ENCODE assay signal across 1 cellular context in genomic region chr11:59550842-59551650, GRCh38.
TF ChIP-seq lines count a peak whose summit lies in the region.

No MANE protein-coding gene starts in this region.

TF ChIP-seq in GM12878, 131 proteins besides CTCF, POLR2A, EP300 and RAD21 (continued from another document):
- TF ChIP-seq MTA3 (IDR thresholded peaks at IDR 0.05; ENCODE audit: borderline replicate concordance, low read length), result no peak
- no peak for TF ChIP-seq NRF1 (conservative IDR thresholded peaks at IDR 0.05; ENCODE audit: low read depth, low read length)
- TF ChIP-seq, protein P1, sequence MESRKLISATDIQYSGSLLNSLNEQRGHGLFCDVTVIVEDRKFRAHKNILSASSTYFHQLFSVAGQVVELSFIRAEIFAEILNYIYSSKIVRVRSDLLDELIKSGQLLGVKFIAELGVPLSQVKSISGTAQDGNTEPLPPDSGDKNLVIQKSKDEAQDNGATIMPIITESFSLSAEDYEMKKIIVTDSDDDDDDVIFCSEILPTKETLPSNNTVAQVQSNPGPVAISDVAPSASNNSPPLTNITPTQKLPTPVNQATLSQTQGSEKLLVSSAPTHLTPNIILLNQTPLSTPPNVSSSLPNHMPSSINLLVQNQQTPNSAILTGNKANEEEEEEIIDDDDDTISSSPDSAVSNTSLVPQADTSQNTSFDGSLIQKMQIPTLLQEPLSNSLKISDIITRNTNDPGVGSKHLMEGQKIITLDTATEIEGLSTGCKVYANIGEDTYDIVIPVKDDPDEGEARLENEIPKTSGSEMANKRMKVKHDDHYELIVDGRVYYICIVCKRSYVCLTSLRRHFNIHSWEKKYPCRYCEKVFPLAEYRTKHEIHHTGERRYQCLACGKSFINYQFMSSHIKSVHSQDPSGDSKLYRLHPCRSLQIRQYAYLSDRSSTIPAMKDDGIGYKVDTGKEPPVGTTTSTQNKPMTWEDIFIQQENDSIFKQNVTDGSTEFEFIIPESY (IDR thresholded peaks at IDR 0.05), result no peak
- TF ChIP-seq MYB (IDR thresholded peaks at IDR 0.05; ENCODE audit: borderline replicate concordance, low read depth, low read length), result no peak
- no peak for TF ChIP-seq RCOR1 (conservative IDR thresholded peaks at IDR 0.05; ENCODE audit: low read depth, low read length)
- peak; percentile 37; the same call in 1 of the 2 replicates for TF ChIP-seq CREB1 (IDR thresholded peaks at IDR 0.05; ENCODE audit: low read depth)
- no peak; the same call in 1 of the 2 replicates for TF ChIP-seq CBFB (IDR thresholded peaks at IDR 0.05; ENCODE audit: low read depth)
- TF ChIP-seq, protein P2, sequence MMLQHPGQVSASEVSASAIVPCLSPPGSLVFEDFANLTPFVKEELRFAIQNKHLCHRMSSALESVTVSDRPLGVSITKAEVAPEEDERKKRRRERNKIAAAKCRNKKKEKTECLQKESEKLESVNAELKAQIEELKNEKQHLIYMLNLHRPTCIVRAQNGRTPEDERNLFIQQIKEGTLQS (IDR thresholded peaks at IDR 0.05; ENCODE audit: borderline replicate concordance, extremely low read depth, low read depth, low read length), result no peak
- TF ChIP-seq RAD51 (IDR thresholded peaks at IDR 0.05), result peak; percentile 56; the same call in 1 of the 2 replicates
- TF ChIP-seq ZNF217 (IDR thresholded peaks at IDR 0.05), result peak; percentile 96
- 0 out of 2 replicates have a peak, but pooled peaks have one; percentile 32 for TF ChIP-seq GABPA (IDR thresholded peaks at IDR 0.05; ENCODE audit: low read depth)
- TF ChIP-seq, protein P3, sequence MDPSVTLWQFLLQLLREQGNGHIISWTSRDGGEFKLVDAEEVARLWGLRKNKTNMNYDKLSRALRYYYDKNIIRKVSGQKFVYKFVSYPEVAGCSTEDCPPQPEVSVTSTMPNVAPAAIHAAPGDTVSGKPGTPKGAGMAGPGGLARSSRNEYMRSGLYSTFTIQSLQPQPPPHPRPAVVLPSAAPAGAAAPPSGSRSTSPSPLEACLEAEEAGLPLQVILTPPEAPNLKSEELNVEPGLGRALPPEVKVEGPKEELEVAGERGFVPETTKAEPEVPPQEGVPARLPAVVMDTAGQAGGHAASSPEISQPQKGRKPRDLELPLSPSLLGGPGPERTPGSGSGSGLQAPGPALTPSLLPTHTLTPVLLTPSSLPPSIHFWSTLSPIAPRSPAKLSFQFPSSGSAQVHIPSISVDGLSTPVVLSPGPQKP (IDR thresholded peaks at IDR 0.05; ENCODE audit: low read depth, low read length), result no peak; the same call in 1 of the 2 replicates
- no peak for TF ChIP-seq HDAC2 (IDR thresholded peaks at IDR 0.05)
- TF ChIP-seq ZSCAN29 (IDR thresholded peaks at IDR 0.05), result peak; percentile 92; the same call in 1 of the 2 replicates
- TF ChIP-seq ZNF622 (IDR thresholded peaks at IDR 0.05), result no peak
